ENCODE assay signal across 9 cellular contexts in the genomic region with DNA sequence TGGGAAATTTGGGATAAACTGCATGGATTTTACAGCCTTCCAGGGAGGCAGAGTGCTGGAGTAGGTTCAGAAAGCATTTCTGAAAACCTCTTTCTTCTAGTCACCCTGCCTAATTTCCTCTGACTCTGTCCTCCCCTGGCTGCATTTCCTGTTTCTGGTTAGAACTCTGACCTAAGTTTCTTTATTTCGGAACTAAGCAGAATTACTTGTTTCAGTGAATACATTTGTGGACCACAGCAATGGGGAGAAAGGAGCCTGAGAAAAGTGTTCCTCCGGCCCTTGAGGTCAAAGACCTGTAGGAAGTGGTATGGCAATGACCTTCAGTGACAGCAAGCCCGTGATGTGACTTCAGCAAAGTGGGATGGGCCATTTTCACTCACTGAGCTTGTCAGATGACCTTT.
DNase-seq lines count a peak whose midpoint lies in the region; ATAC-seq and TF ChIP-seq lines count a peak whose summit lies in the region.
"Had no signal": no experiment of that assay in that cellular context is flagged by ENCODE, and none has a peak within 500 bp of the region (broad histone marks: within the 10 kb centered on the region; RNA-seq: fewer than 3 reads in every experiment).

No MANE protein-coding gene starts in this region.

- H3K4ac ChIP-seq in mesenchymal stem cell (ENCODE audit: low read depth in 1 of 2, low read length in 2 of 2) = no peak overlapping the region

- no peak overlapping the region for H3K14ac ChIP-seq in mesenchymal stem cell (ENCODE audit: low read length in 2 of 2)

- no peak overlapping the region for H3K4me2 ChIP-seq in mesenchymal stem cell (ENCODE audit: low read length, poor library complexity, severe bottlenecking)

- WGBS in mesenchymal stem cell = 68% methylated on average over 3 of the region's 3 CpGs
- WGBS in esophagus squamous epithelium, 2 donors = 49 to 69% methylated on average over 3 of the region's 3 CpGs

- no peak overlapping the region for H2AFZ ChIP-seq in mesenchymal stem cell (ENCODE audit: low read depth, low read length)

- no peak overlapping the region for H3K23ac ChIP-seq in mesenchymal stem cell (ENCODE audit: low read length in 2 of 2)

- no peak overlapping the region for H2BK120ac ChIP-seq in mesenchymal stem cell (ENCODE audit: low read depth, low read length)

- H3K18ac ChIP-seq in mesenchymal stem cell (ENCODE audit: low read depth in 1 of 2, low read length in 2 of 2) = no peak overlapping the region

- ATAC-seq in GM18870 (IDR thresholded peaks at IDR 0.05; ENCODE audit: unreplicated experiment) (peak; percentile 30), HG03469 (IDR thresholded peaks at IDR 0.05; ENCODE audit: unreplicated experiment) (no peak)

- H3K9ac ChIP-seq in adipocyte (ENCODE audit: low read length) = peak overlapping the region; percentile 14
- H3K9ac ChIP-seq in mesenchymal stem cell (ENCODE audit: low read length) = no peak overlapping the region

- H2BK5ac ChIP-seq in mesenchymal stem cell (ENCODE audit: low read depth, low read length, poor library complexity, severe bottlenecking) = no peak overlapping the region

- DNase-seq in AML-193 (lab: John Stamatoyannopoulos, UW) (peak; percentile 12 to 24), KG1 (lab: John Stamatoyannopoulos, UW) (peak; percentile 16), adipocyte (ENCODE audit: low read depth) (no peak), mesenchymal stem cell (no peak), Peyer's patch (no peak), esophagus squamous epithelium (lab: John Stamatoyannopoulos, UW) (no peak)
- DNase-seq: NCI-H1417 had no signal

- H3K27me3 ChIP-seq in adipocyte (replicated peaks; ENCODE audit: control insufficient read depth, insufficient read depth, low read length) (no peaks in the 10 kb centered on the region), mesenchymal stem cell (ENCODE audit: control insufficient read depth in 1 of 2, insufficient read depth in 1 of 2, low read length in 2 of 2) (no peaks in the 10 kb centered on the region), Peyer's patch (no peaks in the 10 kb centered on the region), esophagus squamous epithelium (no peaks in the 10 kb centered on the region)

- no peak overlapping the region for H2BK15ac ChIP-seq in mesenchymal stem cell (ENCODE audit: low read depth, poor library complexity, severe bottlenecking)

- H3K36me3 ChIP-seq in adipocyte (ENCODE audit: control insufficient read depth, insufficient read depth, low read length, severe bottlenecking) (no peaks in the 10 kb centered on the region), mesenchymal stem cell (ENCODE audit: control insufficient read depth in 1 of 2, insufficient read depth in 2 of 2, low read depth in 1 of 2, low read length in 2 of 2) (no peaks in the 10 kb centered on the region), Peyer's patch (no peaks in the 10 kb centered on the region), esophagus squamous epithelium (no peaks in the 10 kb centered on the region)

- H3K79me1 ChIP-seq in mesenchymal stem cell (replicated peaks; ENCODE audit: low read length, poor library complexity, severe bottlenecking) = no peaks in the 10 kb centered on the region

- H4K8ac ChIP-seq in mesenchymal stem cell (ENCODE audit: low read length) = no peak overlapping the region

- intact Hi-C loops in esophagus squamous epithelium (cut with DNase I) = no loop called here

- no peaks in the 10 kb centered on the region for H3K9me3 ChIP-seq in adipocyte (ENCODE audit: control insufficient read depth, low read length)
- no peaks in the 10 kb centered on the region for H3K9me3 ChIP-seq in mesenchymal stem cell (ENCODE audit: control insufficient read depth, low read length)
- no peaks in the 10 kb centered on the region for H3K9me3 ChIP-seq in Peyer's patch
- H3K9me3 ChIP-seq in esophagus squamous epithelium = no peaks in the 10 kb centered on the region

- no peak overlapping the region for H3K27ac ChIP-seq in mesenchymal stem cell (ENCODE audit: low read length, poor library complexity, severe bottlenecking)
- peak overlapping the region in 1 of 4 donors; percentile 14 for H3K27ac ChIP-seq in Peyer's patch
- peak overlapping the region in 1 of 4 donors; percentile 28 for H3K27ac ChIP-seq in esophagus squamous epithelium

- TF ChIP-seq POLR2A in Peyer's patch (IDR thresholded peaks at IDR 0.05) = no peak
- TF ChIP-seq POLR2A in esophagus squamous epithelium (IDR thresholded peaks at IDR 0.05) = no peak

- H4K91ac ChIP-seq in mesenchymal stem cell (ENCODE audit: low read length) = no peak overlapping the region

- H3K4me1 ChIP-seq in adipocyte (ENCODE audit: control insufficient read depth, insufficient read depth, low read length) (peaks cover 72% of the 10 kb centered on the region), mesenchymal stem cell (ENCODE audit: control insufficient read depth, insufficient read depth, low read depth, low read length) (peaks cover 5% of the 10 kb centered on the region), Peyer's patch (peaks cover 0 to 16% (median 0%) of the 10 kb centered on the region in 4 donors), esophagus squamous epithelium (peaks cover 0 to 26% (median 4%) of the 10 kb centered on the region in 3 donors)

- H3K4me3 ChIP-seq in adipocyte (ENCODE audit: low read length) = no peak overlapping the region
- H3K4me3 ChIP-seq in mesenchymal stem cell (ENCODE audit: insufficient read depth in 1 of 2, low read depth in 1 of 2, low read length in 2 of 2) = no peak overlapping the region
- H3K4me3 ChIP-seq in Peyer's patch = no peak overlapping the region
- H3K4me3 ChIP-seq in esophagus squamous epithelium = no peak overlapping the region

- H2AK5ac ChIP-seq in mesenchymal stem cell (ENCODE audit: low read length, severe bottlenecking) = no peak overlapping the region

- TF ChIP-seq CTCF in Peyer's patch (IDR thresholded peaks at IDR 0.05) (no peak), esophagus squamous epithelium (IDR thresholded peaks at IDR 0.05) (no peak)

- no peak overlapping the region for H2BK12ac ChIP-seq in mesenchymal stem cell (ENCODE audit: low read length in 2 of 2)

Comparison
In these comparisons a context has a peak if more than half of its experiments do, and no peak if none do; other contexts are left out.
1. DNase-seq: peak in AML-193 (2 of 2) and KG1 (single experiment); none in adipocyte (single experiment), mesenchymal stem cell (single experiment), Peyer's patch (0 of 3) and esophagus squamous epithelium (single experiment).